In genomic region chr6:132483779-132484679, GRCh38 we compare ENCODE assay signal across 9 cellular contexts. TPM values are rescaled to one million over a fixed set of nuclear protein-coding genes. Genes with fewer than 3 reads are reported as not detected.
DNase-seq lines count a peak whose midpoint lies in the region; ATAC-seq, FAIRE-seq and TF ChIP-seq lines count a peak whose summit lies in the region.
"Had no signal": no experiment of that assay in that cellular context is flagged by ENCODE, and none has a peak within 500 bp of the region (broad histone marks: within the 10 kb centered on the region; RNA-seq: fewer than 3 reads in every experiment).

No MANE protein-coding gene starts in this region.

- H3K4me1 Mint-ChIP-seq in mesothelial cell of epicardium: peaks cover 36% of the 10 kb centered on the region

- no peak overlapping the region for H3K27ac ChIP-seq in effector memory CD4-positive, alpha-beta T cell (ENCODE audit: insufficient read depth, low read length, poor library complexity, severe bottlenecking)
- H3K27ac ChIP-seq in tibial nerve: no peak overlapping the region

- no peak for TF ChIP-seq POLR2A in tibial nerve (IDR thresholded peaks at IDR 0.05)

- H3K4me3 ChIP-seq in BE2C (ENCODE audit: low read depth, low read length) (no peak overlapping the region), tibial nerve (no peak overlapping the region)
- H3K4me3 ChIP-seq in effector memory CD4-positive, alpha-beta T cell (ENCODE audit: insufficient read depth, low read depth, low read length, poor library complexity, severe bottlenecking): no peak overlapping the region

- peak overlapping the region; percentile 41 for H3K27ac Mint-ChIP-seq in mesothelial cell of epicardium

- no peaks in the 10 kb centered on the region for H3K27me3 Mint-ChIP-seq in mesothelial cell of epicardium (ENCODE audit: low read depth)

- DNase-seq in BE2C (peak; percentile 45), NCI-H1694 (lab: John Stamatoyannopoulos, UW) (peak; percentile 64), mesothelial cell of epicardium (ENCODE audit: low spot score in 2 of 2, unreplicated experiment in 2 of 2) (peak in 1 of 2 experiments; percentile 48), tibial nerve (ENCODE audit: low spot score in 2 of 2) (peak in 1 of 2 donors; percentile 43)
- DNase-seq in effector memory CD4-positive, alpha-beta T cell: peak in 2 of 3 donors; percentile 2 to 40

- H3K27me3 ChIP-seq in BE2C (no peaks in the 10 kb centered on the region), tibial nerve (no peaks in the 10 kb centered on the region)
- no peaks in the 10 kb centered on the region for H3K27me3 ChIP-seq in effector memory CD4-positive, alpha-beta T cell (replicated peaks; ENCODE audit: control insufficient read depth, insufficient read depth, low read length, poor library complexity, severe bottlenecking)

- H3K4me1 ChIP-seq in BE2C (no peaks in the 10 kb centered on the region), tibial nerve (peaks cover 0 to 54% (median 5%) of the 10 kb centered on the region in 4 donors)
- H3K4me1 ChIP-seq in effector memory CD4-positive, alpha-beta T cell (ENCODE audit: control insufficient read depth, insufficient read depth, low read length, poor library complexity, severe bottlenecking): no peaks in the 10 kb centered on the region

- peaks cover 4% of the 10 kb centered on the region for H3K9me3 Mint-ChIP-seq in mesothelial cell of epicardium

- peak; percentile 72 for ATAC-seq in GM18502 (IDR thresholded peaks at IDR 0.05; ENCODE audit: poor library complexity, unreplicated experiment)
- ATAC-seq in HG02885 (IDR thresholded peaks at IDR 0.05; ENCODE audit: poor library complexity, unreplicated experiment): peak; percentile 73

- WGBS in tibial nerve, 2 donors: 25 to 26% methylated on average over 9 of the region's 9 CpGs

- no peak overlapping the region for H3K4me3 Mint-ChIP-seq in mesothelial cell of epicardium

- TF ChIP-seq CTCF in BE2C (IDR thresholded peaks at IDR 0.05; ENCODE audit: low read depth, low read length) (peak; percentile 70), mesothelial cell of epicardium (IDR thresholded peaks at IDR 0.05; ENCODE audit: unreplicated experiment) (peak; percentile 82), tibial nerve (IDR thresholded peaks at IDR 0.05) (peak; percentile 54 to 86 (median 72))

- no peak for TF ChIP-seq EP300 in tibial nerve (IDR thresholded peaks at IDR 0.05)

- H3K36me3 ChIP-seq in BE2C (no peaks in the 10 kb centered on the region), tibial nerve (peaks cover 0 to 11% (median 0%) of the 10 kb centered on the region in 3 donors)
- H3K36me3 ChIP-seq in effector memory CD4-positive, alpha-beta T cell (ENCODE audit: control insufficient read depth, insufficient read depth, low read length): no peaks in the 10 kb centered on the region

- FAIRE-seq in TTC549 (lab: Jason Lieb, UNC): peak; percentile 87

- H3K9me3 ChIP-seq in BE2C (no peaks in the 10 kb centered on the region), tibial nerve (no peaks in the 10 kb centered on the region)
- H3K9me3 ChIP-seq in effector memory CD4-positive, alpha-beta T cell (ENCODE audit: control insufficient read depth, low read length): no peaks in the 10 kb centered on the region

- peaks cover 16% of the 10 kb centered on the region for H3K36me3 Mint-ChIP-seq in mesothelial cell of epicardium

RNA-seq across cellular contexts. Expression of gene STX7, which starts 28.9 kb away (rescaled TPM):
- 10.3 TPM for polyA plus RNA-seq in BE2C (2012; ENCODE audit: insufficient read depth, insufficient read length, low read depth)
- 46.9 to 48.1 TPM (median 47.9 TPM) in 3 replicates for total RNA-seq in mesothelial cell of epicardium
- 10 to 100 TPM; 53.4 to 92.0 (median 65.6) TPM for total RNA-seq in tibial nerve

RNA-seq across cellular contexts. Expression of gene TAAR9, which starts 54.0 kb away (rescaled TPM):
- polyA plus RNA-seq in BE2C (2012; ENCODE audit: insufficient read depth, insufficient read length, low read depth): not detected
- total RNA-seq in mesothelial cell of epicardium (not detected in 3 replicates), tibial nerve (not detected)
- total RNA-seq: T-helper 1 cell treated with Interleukin-12 subunit alpha and Interleukin-12 subunit beta and Interleukin-4 antibody, amounts not matched to agents 30 ng/mL and 1 ng/mL, for 36 hours had no signal
